ENCODE assay signal across 8 cellular contexts in genomic region chr7:129225931-129226572, GRCh38. TPM values are rescaled to one million over a fixed set of nuclear protein-coding genes. Genes with fewer than 3 reads are reported as not detected.
DNase-seq lines count a peak whose midpoint lies in the region; ATAC-seq and TF ChIP-seq lines count a peak whose summit lies in the region.

No MANE protein-coding gene starts in this region.

- H3K27ac ChIP-seq in gastroesophageal sphincter, result peak overlapping the region; percentile 11 to 95 (median 92)
- H3K27ac ChIP-seq in skeletal muscle tissue (ENCODE audit: low read depth, low read length), result peak overlapping the region; percentile 98

- H3K9ac ChIP-seq in skeletal muscle tissue (ENCODE audit: low read depth in 1 of 3, low read length in 3 of 3), result peak overlapping the region; percentile 78 to 86 (median 82)

- H3K4me3 ChIP-seq in gastroesophageal sphincter, result peak overlapping the region; percentile 63 to 97
- peak overlapping the region; percentile 87 to 91 (median 89) for H3K4me3 ChIP-seq in skeletal muscle tissue (ENCODE audit: low read length in 3 of 3)

- H3K4me1 ChIP-seq in gastroesophageal sphincter (peaks cover 0 to 30% (median 8%) of the 10 kb centered on the region in 3 donors), skeletal muscle tissue (ENCODE audit: control insufficient read depth in 3 of 3, insufficient read depth in 3 of 3, low read length in 3 of 3) (peaks cover 15 to 24% (median 23%) of the 10 kb centered on the region in 3 donors)

- no peaks in the 10 kb centered on the region for H3K36me3 Mint-ChIP-seq in activated CD8-positive, alpha-beta memory T cell treated with anti-CD3 and anti-CD28 coated beads, Interleukin-2, amount 10 ng/mL, durations not matched to agents 7 days and 5 days
- H3K36me3 Mint-ChIP-seq in T-helper 17 cell (ENCODE audit: low read depth), result no peaks in the 10 kb centered on the region

- 12 to 36% methylated on average over 10 to 11 of the region's 11 CpGs for WGBS in gastroesophageal sphincter (ENCODE audit: low coverage in 1 of 2), 2 donors

- H3K4me1 Mint-ChIP-seq in activated CD8-positive, alpha-beta memory T cell treated with anti-CD3 and anti-CD28 coated beads, Interleukin-2, amount 10 ng/mL, durations not matched to agents 7 days and 5 days, result peaks cover 30% of the 10 kb centered on the region
- peaks cover 34% of the 10 kb centered on the region for H3K4me1 Mint-ChIP-seq in T-helper 17 cell

- no peak for ATAC-seq in activated CD8-positive, alpha-beta memory T cell treated with anti-CD3 and anti-CD28 coated beads, Interleukin-2, amount 10 ng/mL, durations not matched to agents 7 days and 5 days
- ATAC-seq in T-helper 17 cell (no peak), gastroesophageal sphincter (no peak), HG03457 (IDR thresholded peaks at IDR 0.05; ENCODE audit: unreplicated experiment) (no peak), HG03108 (IDR thresholded peaks at IDR 0.05; ENCODE audit: unreplicated experiment) (no peak)

- no peak for DNase-seq in activated CD8-positive, alpha-beta memory T cell treated with anti-CD3 and anti-CD28 coated beads, Interleukin-2, amount 10 ng/mL, durations not matched to agents 7 days and 5 days
- DNase-seq in activated CD8-positive, alpha-beta memory T cell treated with anti-CD3 and anti-CD28 coated beads, Interleukin-2, amount 50 U/mL, for 4 hours, result no peak
- no peak for DNase-seq in T-helper 17 cell
- no peak for DNase-seq in occipital lobe (lab: John Stamatoyannopoulos, UW)

- H3K9me3 Mint-ChIP-seq in activated CD8-positive, alpha-beta memory T cell treated with anti-CD3 and anti-CD28 coated beads, Interleukin-2, amount 10 ng/mL, durations not matched to agents 7 days and 5 days (ENCODE audit: low read depth), result no peaks in the 10 kb centered on the region

- H3K27me3 ChIP-seq in gastroesophageal sphincter, result no peaks in the 10 kb centered on the region
- no peaks in the 10 kb centered on the region for H3K27me3 ChIP-seq in skeletal muscle tissue (ENCODE audit: control insufficient read depth in 3 of 3, insufficient read depth in 3 of 3, low read length in 3 of 3)

- TF ChIP-seq CTCF in gastroesophageal sphincter (IDR thresholded peaks at IDR 0.05), result no peak

- no peak for TF ChIP-seq EP300 in gastroesophageal sphincter (IDR thresholded peaks at IDR 0.05)

- H3K9me3 ChIP-seq in T-helper 17 cell (ENCODE audit: control insufficient read depth, low read length, poor library complexity, severe bottlenecking) (no peaks in the 10 kb centered on the region), gastroesophageal sphincter (no peaks in the 10 kb centered on the region), skeletal muscle tissue (ENCODE audit: control insufficient read depth in 3 of 3, low read length in 3 of 3) (no peaks in the 10 kb centered on the region)

- H3K4me3 Mint-ChIP-seq in activated CD8-positive, alpha-beta memory T cell treated with anti-CD3 and anti-CD28 coated beads, Interleukin-2, amount 10 ng/mL, durations not matched to agents 7 days and 5 days, result peak overlapping the region; percentile 88
- peak overlapping the region; percentile 98 for H3K4me3 Mint-ChIP-seq in T-helper 17 cell

- CTCF ChIA-PET in activated CD8-positive, alpha-beta memory T cell treated with anti-CD3 and anti-CD28 coated beads, Interleukin-2, amount 10 ng/mL, durations not matched to agents 7 days and 5 days (lab: Charles Lee), result interaction anchor here (1.0 to 10.9 kb wide), 4 partner anchors 8 to 142 kb away, joined by 3 to 232 read pairs (median 10); no protein-coding TSS in a partner anchor

- TF ChIP-seq POLR2A in gastroesophageal sphincter (IDR thresholded peaks at IDR 0.05), result no peak

- H3K27ac Mint-ChIP-seq in activated CD8-positive, alpha-beta memory T cell treated with anti-CD3 and anti-CD28 coated beads, Interleukin-2, amount 10 ng/mL, durations not matched to agents 7 days and 5 days, result peak overlapping the region; percentile 59
- peak overlapping the region; percentile 92 for H3K27ac Mint-ChIP-seq in T-helper 17 cell

- no peaks in the 10 kb centered on the region for H3K36me3 ChIP-seq in gastroesophageal sphincter
- H3K36me3 ChIP-seq in skeletal muscle tissue (ENCODE audit: control insufficient read depth in 3 of 3, insufficient read depth in 3 of 3, low read length in 3 of 3), result no peaks in the 10 kb centered on the region

- H3K27me3 Mint-ChIP-seq in activated CD8-positive, alpha-beta memory T cell treated with anti-CD3 and anti-CD28 coated beads, Interleukin-2, amount 10 ng/mL, durations not matched to agents 7 days and 5 days, result no peaks in the 10 kb centered on the region
- no peaks in the 10 kb centered on the region for H3K27me3 Mint-ChIP-seq in T-helper 17 cell

RNA-seq across cellular contexts. Expression of gene AHCYL2, which starts 1.2 kb away (rescaled TPM):
- 10 to 100 TPM; 12.7 to 12.8 TPM for total RNA-seq in activated CD8-positive, alpha-beta memory T cell treated with anti-CD3 and anti-CD28 coated beads, Interleukin-2, amount 10 ng/mL, durations not matched to agents 7 days and 5 days
- total RNA-seq in T-helper 17 cell (10 to 100 TPM; 13.4 to 16.6 TPM), gastroesophageal sphincter (10 to 100 TPM in 3 of 4 donors, 1 to 10 TPM in 1; 8.7 to 17.3 (median 14.2) TPM), skeletal muscle tissue (12.0 TPM), occipital lobe (22.8 TPM)

RNA-seq across cellular contexts. Expression of gene SMO, which starts 37.6 kb away (rescaled TPM):
- total RNA-seq in activated CD8-positive, alpha-beta memory T cell treated with anti-CD3 and anti-CD28 coated beads, Interleukin-2, amount 10 ng/mL, durations not matched to agents 7 days and 5 days, result under 1 TPM in 1 of 2 experiments, not detected in 1; 0.07 TPM
- total RNA-seq in T-helper 17 cell (not detected), gastroesophageal sphincter (10 to 100 TPM in 3 of 4 donors, 1 to 10 TPM in 1; 10.0 to 20.1 (median 13.4) TPM), skeletal muscle tissue (28.7 TPM), occipital lobe (8.7 TPM)
